ENCODE assay signal across 28 cellular contexts in the genomic region with DNA sequence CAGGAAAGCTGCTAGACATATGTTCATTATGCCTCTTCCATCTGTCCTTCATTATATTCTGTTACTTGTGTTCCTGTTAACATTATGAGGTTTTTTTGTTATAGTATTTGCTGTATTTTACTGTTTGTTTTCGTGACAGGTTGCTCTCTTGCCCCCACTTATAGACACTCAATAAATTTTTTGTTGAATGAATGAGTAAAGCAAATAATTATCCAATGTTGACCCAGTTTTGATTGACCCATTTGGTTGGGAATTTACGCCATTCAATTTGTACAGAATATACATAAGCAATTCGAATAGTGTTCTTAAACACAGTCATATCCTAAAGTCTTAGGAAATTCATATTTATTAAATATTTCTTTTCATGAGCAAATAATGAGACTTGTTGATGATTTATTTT. TPM values are rescaled to one million over a fixed set of nuclear protein-coding genes. Genes with fewer than 3 reads are reported as not detected.
DNase-seq lines count a peak whose midpoint lies in the region; ATAC-seq and TF ChIP-seq lines count a peak whose summit lies in the region.
"Had no signal": no experiment of that assay in that cellular context is flagged by ENCODE, and none has a peak within 500 bp of the region (broad histone marks: within the 10 kb centered on the region; RNA-seq: fewer than 3 reads in every experiment).

No MANE protein-coding gene starts in this region.

- H3K9ac ChIP-seq in mesenchymal stem cell (ENCODE audit: low read length): no peak overlapping the region
- H3K9ac ChIP-seq: neural progenitor cell had no signal

- H3K4ac ChIP-seq in mesenchymal stem cell (ENCODE audit: low read depth in 1 of 2, low read length in 2 of 2): no peak overlapping the region

- H3K4me1 ChIP-seq in left ventricle myocardium inferior (peaks cover 76% of the 10 kb centered on the region), mesenchymal stem cell (ENCODE audit: control insufficient read depth, insufficient read depth, low read depth, low read length) (peaks cover 1% of the 10 kb centered on the region)
- H3K4me1 ChIP-seq: breast epithelium, SJCRH30 had no signal

- peaks cover 16% of the 10 kb centered on the region for H3K79me1 ChIP-seq in mesenchymal stem cell (replicated peaks; ENCODE audit: low read length, poor library complexity, severe bottlenecking)

- peak overlapping the region; percentile 92 for H3K27ac Mint-ChIP-seq in central memory CD8-positive, alpha-beta T cell (ENCODE audit: low read depth)
- peak overlapping the region; percentile 35 for H3K27ac Mint-ChIP-seq in stimulated activated effector memory CD8-positive, alpha-beta T cell treated with anti-CD3 and anti-CD28 coated beads, Interleukin-12 subunit alpha, Interleukin-12 subunit beta, amount 100 ng/mL, for 72 hours
- H3K27ac Mint-ChIP-seq: activated naive CD8-positive, alpha-beta T cell treated with anti-CD3 and anti-CD28 coated beads for 36 hours; HFFc6; memory B cell; neural progenitor cell had no signal

- H2AFZ ChIP-seq in mesenchymal stem cell (ENCODE audit: low read depth, low read length): no peak overlapping the region
- H2AFZ ChIP-seq: hepatocyte, neural progenitor cell had no signal

- WGBS in mesenchymal stem cell: no CpG with 5 or more reads among the region's 3 CpGs

- H3K27ac ChIP-seq in left ventricle myocardium inferior (replicated peaks) (no peak overlapping the region), mesenchymal stem cell (ENCODE audit: low read length, poor library complexity, severe bottlenecking) (no peak overlapping the region)
- H3K27ac ChIP-seq: breast epithelium, hepatocyte, HL-60, neural progenitor cell, SJCRH30, skin epidermis, suprapubic skin, WERI-Rb-1 had no signal

- no peak overlapping the region for H4K8ac ChIP-seq in mesenchymal stem cell (ENCODE audit: low read length)

- TF ChIP-seq CTCF in left ventricle myocardium inferior (IDR thresholded peaks at IDR 0.05; ENCODE audit: borderline replicate concordance): no peak

- H3K4me1 Mint-ChIP-seq in central memory CD8-positive, alpha-beta T cell: peaks cover 59% of the 10 kb centered on the region
- peaks cover 59% of the 10 kb centered on the region for H3K4me1 Mint-ChIP-seq in stimulated activated effector memory CD8-positive, alpha-beta T cell treated with anti-CD3 and anti-CD28 coated beads, Interleukin-12 subunit alpha, Interleukin-12 subunit beta, amount 100 ng/mL, for 72 hours
- H3K4me1 Mint-ChIP-seq: neural progenitor cell had no signal

- H3K4me3 ChIP-seq in left ventricle myocardium inferior (no peak overlapping the region), mesenchymal stem cell (ENCODE audit: insufficient read depth in 1 of 2, low read depth in 1 of 2, low read length in 2 of 2) (no peak overlapping the region)
- H3K4me3 ChIP-seq: breast epithelium, hepatocyte, neural progenitor cell, SJCRH30, skin epidermis, suprapubic skin had no signal

- H4K91ac ChIP-seq in mesenchymal stem cell (ENCODE audit: low read length): no peak overlapping the region

- no peak overlapping the region for H3K18ac ChIP-seq in mesenchymal stem cell (ENCODE audit: low read depth in 1 of 2, low read length in 2 of 2)

- peaks cover 15% of the 10 kb centered on the region for H3K36me3 Mint-ChIP-seq in central memory CD8-positive, alpha-beta T cell (ENCODE audit: insufficient read depth)
- peaks cover 36% of the 10 kb centered on the region for H3K36me3 Mint-ChIP-seq in stimulated activated effector memory CD8-positive, alpha-beta T cell treated with anti-CD3 and anti-CD28 coated beads, Interleukin-12 subunit alpha, Interleukin-12 subunit beta, amount 100 ng/mL, for 72 hours

- no peaks in the 10 kb centered on the region for H3K27me3 Mint-ChIP-seq in central memory CD8-positive, alpha-beta T cell
- H3K27me3 Mint-ChIP-seq: activated naive CD8-positive, alpha-beta T cell treated with anti-CD3 and anti-CD28 coated beads for 36 hours; CD4-positive, CD25-positive, alpha-beta regulatory T cell; memory B cell had no signal

- no peak for ATAC-seq in central memory CD8-positive, alpha-beta T cell (replicated peaks; ENCODE audit: extremely low read depth, poor library complexity, severe bottlenecking)
- no peak for ATAC-seq in stimulated activated effector memory CD8-positive, alpha-beta T cell treated with anti-CD3 and anti-CD28 coated beads, Interleukin-12 subunit alpha, Interleukin-12 subunit beta, amount 100 ng/mL, for 72 hours

- no peak overlapping the region for H2BK15ac ChIP-seq in mesenchymal stem cell (ENCODE audit: low read depth, poor library complexity, severe bottlenecking)

- H3K23ac ChIP-seq in mesenchymal stem cell (ENCODE audit: low read length in 2 of 2): no peak overlapping the region

- H3K4me2 ChIP-seq in mesenchymal stem cell (ENCODE audit: low read length, poor library complexity, severe bottlenecking): no peak overlapping the region
- H3K4me2 ChIP-seq: hepatocyte, neural progenitor cell had no signal

- DNase-seq in NCI-H510A treated with DMSO at 0.1 percent for 48 hours (lab: John Stamatoyannopoulos, UW): peak; percentile 80
- DNase-seq in NCI-H510A (lab: John Stamatoyannopoulos, UW): no peak
- DNase-seq in NCI-H146 treated with DMSO at 0.1 percent for 48 hours (lab: John Stamatoyannopoulos, UW; ENCODE audit: unreplicated experiment): peak; percentile 74
- no peak for DNase-seq in central memory CD8-positive, alpha-beta T cell (ENCODE audit: low spot score in 2 of 2)
- no peak for DNase-seq in stimulated activated effector memory CD8-positive, alpha-beta T cell treated with anti-CD3 and anti-CD28 coated beads, Interleukin-12 subunit alpha, Interleukin-12 subunit beta, amount 100 ng/mL, for 72 hours (ENCODE audit: low spot score in 2 of 2)
- no peak for DNase-seq in left ventricle myocardium inferior
- no peak for DNase-seq in mesenchymal stem cell
- DNase-seq: activated CD4-positive, alpha-beta T cell treated with anti-CD3 and anti-CD28 coated beads for 4 hours; activated CD8-positive, alpha-beta memory T cell treated with anti-CD3 and anti-CD28 coated beads for 24 hours; activated effector memory CD4-positive, alpha-beta T cell treated with anti-CD3 and anti-CD28 coated beads, Interleukin-2, amount 50 U/mL, for 16 hours; activated naive CD8-positive, alpha-beta T cell treated with anti-CD3 and anti-CD28 coated beads for 36 hours; activated T-cell treated with anti-CD3 and anti-CD28 coated beads for 4 hours; AML-193; anterior cingulate cortex; HFFc6; KG1; MM.1S; SJCRH30; stimulated activated naive CD4-positive, alpha-beta T cell treated with Interleukin-2 at 50 U/mL for 16 hours; WERI-Rb-1 had no signal

- H3K4me3 Mint-ChIP-seq in central memory CD8-positive, alpha-beta T cell: peak overlapping the region; percentile 33
- peak overlapping the region; percentile 5 for H3K4me3 Mint-ChIP-seq in stimulated activated effector memory CD8-positive, alpha-beta T cell treated with anti-CD3 and anti-CD28 coated beads, Interleukin-12 subunit alpha, Interleukin-12 subunit beta, amount 100 ng/mL, for 72 hours
- H3K4me3 Mint-ChIP-seq: activated naive CD8-positive, alpha-beta T cell treated with anti-CD3 and anti-CD28 coated beads for 36 hours; HFFc6; memory B cell; neural progenitor cell had no signal

- H3K9me3 ChIP-seq in left ventricle myocardium inferior (replicated peaks) (no peaks in the 10 kb centered on the region), mesenchymal stem cell (ENCODE audit: control insufficient read depth, low read length) (no peaks in the 10 kb centered on the region)
- H3K9me3 ChIP-seq: breast epithelium, SJCRH30, suprapubic skin had no signal

- H3K9me3 Mint-ChIP-seq in central memory CD8-positive, alpha-beta T cell: no peaks in the 10 kb centered on the region
- H3K9me3 Mint-ChIP-seq in stimulated activated effector memory CD8-positive, alpha-beta T cell treated with anti-CD3 and anti-CD28 coated beads, Interleukin-12 subunit alpha, Interleukin-12 subunit beta, amount 100 ng/mL, for 72 hours: no peaks in the 10 kb centered on the region
- H3K9me3 Mint-ChIP-seq: activated naive CD8-positive, alpha-beta T cell treated with anti-CD3 and anti-CD28 coated beads for 36 hours; CD4-positive, CD25-positive, alpha-beta regulatory T cell; HFFc6; memory B cell had no signal

- intact Hi-C loops in left ventricle myocardium inferior (cut with micrococcal nuclease): no loop called here

- no peak overlapping the region for H3K14ac ChIP-seq in mesenchymal stem cell (ENCODE audit: low read length in 2 of 2)

- H3K36me3 ChIP-seq in left ventricle myocardium inferior: no peaks in the 10 kb centered on the region
- H3K36me3 ChIP-seq in mesenchymal stem cell (ENCODE audit: control insufficient read depth in 1 of 2, insufficient read depth in 2 of 2, low read depth in 1 of 2, low read length in 2 of 2): no peaks in the 10 kb centered on the region
- H3K36me3 ChIP-seq: breast epithelium, neural progenitor cell, SJCRH30, suprapubic skin, WERI-Rb-1 had no signal

- no peak overlapping the region for H2BK5ac ChIP-seq in mesenchymal stem cell (ENCODE audit: low read depth, low read length, poor library complexity, severe bottlenecking)

- H3K27me3 ChIP-seq in left ventricle myocardium inferior (ENCODE audit: low read depth) (no peaks in the 10 kb centered on the region), mesenchymal stem cell (ENCODE audit: control insufficient read depth in 1 of 2, insufficient read depth in 1 of 2, low read length in 2 of 2) (no peaks in the 10 kb centered on the region)
- H3K27me3 ChIP-seq: breast epithelium, hepatocyte, neural progenitor cell, SJCRH30, suprapubic skin had no signal

- no peak overlapping the region for H2BK12ac ChIP-seq in mesenchymal stem cell (ENCODE audit: low read length in 2 of 2)

- H2AK5ac ChIP-seq in mesenchymal stem cell (ENCODE audit: low read length, severe bottlenecking): no peak overlapping the region

- H2BK120ac ChIP-seq in mesenchymal stem cell (ENCODE audit: low read depth, low read length): no peak overlapping the region

RNA-seq across cellular contexts. Expression of a gene that starts 11.8 kb away (rescaled TPM):
- total RNA-seq in left ventricle myocardium inferior: 175 TPM
- polyA plus RNA-seq in mesenchymal stem cell (2013, experiment 1 of 2): 58.4 TPM
- polyA plus RNA-seq in mesenchymal stem cell (2013, experiment 2 of 2): 56.6 TPM

Comparison
In these comparisons a context has a peak if more than half of its experiments do, and no peak if none do; other contexts are left out.
1. DNase-seq: peak in NCI-H510A treated with DMSO at 0.1 percent for 48 hours (single experiment) and NCI-H146 treated with DMSO at 0.1 percent for 48 hours (single experiment); none in NCI-H510A (single experiment), central memory CD8-positive, alpha-beta T cell (0 of 2), stimulated activated effector memory CD8-positive, alpha-beta T cell treated with anti-CD3 and anti-CD28 coated beads, Interleukin-12 subunit alpha, Interleukin-12 subunit beta, amount 100 ng/mL, for 72 hours (0 of 2), left ventricle myocardium inferior (single experiment) and mesenchymal stem cell (single experiment).